22 cellular contexts compared by ENCODE assay signal in genomic region chr7:130131191-130131834, GRCh38.
"Had no signal": no experiment of that assay in that cellular context is flagged by ENCODE, and none has a peak within 500 bp of the region (broad histone marks: within the 10 kb centered on the region; RNA-seq: fewer than 3 reads in every experiment).

No MANE protein-coding gene starts in this region.

- ATAC-seq: activated CD4-positive, alpha-beta T cell treated with anti-CD3 and anti-CD28 coated beads for 36 hours; T-helper 17 cell had no signal

- H3K4me3 Mint-ChIP-seq: activated CD4-positive, alpha-beta memory T cell treated with anti-CD3 and anti-CD28 coated beads, Interleukin-2, amount 10 ng/mL, durations not matched to agents 7 days and 5 days; activated CD4-positive, alpha-beta T cell treated with anti-CD3 and anti-CD28 coated beads for 36 hours; activated naive CD4-positive, alpha-beta T cell treated with anti-CD3 and anti-CD28 coated beads, Interleukin-2, amount 50 U/mL, for 24 hours; T-helper 17 cell had no signal

- H3K27ac ChIP-seq: VCaP had no signal

- H3K27ac Mint-ChIP-seq: activated CD4-positive, alpha-beta memory T cell treated with anti-CD3 and anti-CD28 coated beads, Interleukin-2, amount 10 ng/mL, durations not matched to agents 7 days and 5 days; activated CD4-positive, alpha-beta T cell treated with anti-CD3 and anti-CD28 coated beads for 36 hours; activated naive CD4-positive, alpha-beta T cell treated with anti-CD3 and anti-CD28 coated beads, Interleukin-2, amount 50 U/mL, for 24 hours; T-helper 17 cell had no signal

- DNase-seq: activated CD4-positive, alpha-beta memory T cell treated with anti-CD3 and anti-CD28 coated beads, Interleukin-2, amount 10 ng/mL, durations not matched to agents 7 days and 5 days; activated CD4-positive, alpha-beta T cell treated with anti-CD3 and anti-CD28 coated beads for 36 hours; activated CD4-positive, alpha-beta T cell treated with anti-CD3 and anti-CD28 coated beads, Interleukin-2, amount 50 U/mL, for 1 hour; activated CD8-positive, alpha-beta memory T cell treated with anti-CD3 and anti-CD28 coated beads, Interleukin-2, amount 50 U/mL, for 4 hours; activated effector memory CD4-positive, alpha-beta T cell treated with Interleukin-2 at 50 U/mL for 16 hours; activated naive CD4-positive, alpha-beta T cell; cerebellar nuclear complex; Karpas-422; MM.1S; NCI-H1105 treated with DMSO at 0.1 percent for 48 hours; NCI-H1436 treated with DMSO at 0.1 percent for 48 hours; NCI-H187; NCI-H2081; NCI-H2227 treated with DMSO at 0.1 percent for 48 hours; NCI-H446 treated with DMSO at 0.1 percent for 48 hours; NCI-H526 treated with DMSO at 0.1 percent for 48 hours; NCI-H82; SIG-M5; T-helper 17 cell; T-helper 9 cell had no signal

- H3K9me3 Mint-ChIP-seq: activated CD4-positive, alpha-beta memory T cell treated with anti-CD3 and anti-CD28 coated beads, Interleukin-2, amount 10 ng/mL, durations not matched to agents 7 days and 5 days; activated naive CD4-positive, alpha-beta T cell treated with anti-CD3 and anti-CD28 coated beads, Interleukin-2, amount 50 U/mL, for 24 hours had no signal

- H3K27me3 Mint-ChIP-seq: activated CD4-positive, alpha-beta memory T cell treated with anti-CD3 and anti-CD28 coated beads, Interleukin-2, amount 10 ng/mL, durations not matched to agents 7 days and 5 days; activated CD4-positive, alpha-beta T cell treated with anti-CD3 and anti-CD28 coated beads for 36 hours; activated naive CD4-positive, alpha-beta T cell treated with anti-CD3 and anti-CD28 coated beads, Interleukin-2, amount 50 U/mL, for 24 hours; T-helper 17 cell had no signal
